Comparison of ENCODE assay signal across 9 cellular contexts in genomic region chr1:246566808-246567154, GRCh38. TPM values are rescaled to one million over a fixed set of nuclear protein-coding genes. Genes with fewer than 3 reads are reported as not detected.
A peak's percentile ranks its signal among the peaks of the same experiment; 100 is the strongest.
DNase-seq lines count a peak whose midpoint lies in the region; ATAC-seq, FAIRE-seq and TF ChIP-seq lines count a peak whose summit lies in the region.
"Had no signal": no experiment of that assay in that cellular context is flagged by ENCODE, and none has a peak within 500 bp of the region (broad histone marks: within the 10 kb centered on the region; RNA-seq: fewer than 3 reads in every experiment).

No MANE protein-coding gene starts in this region.

- H2AFZ ChIP-seq in Karpas-422 (ENCODE audit: low read length) (peak overlapping the region; percentile 76), K562 (ENCODE audit: low read depth, low read length) (peak overlapping the region; percentile 80), keratinocyte (ENCODE audit: control insufficient read depth, low read length) (peak overlapping the region; percentile 80)

- POLR2A ChIA-PET in K562 (lab: Yijun Ruan, JAX), result interaction anchor here (0.6 to 3.8 kb wide), 5 partner anchors 9 to 157 kb away, joined by 4 to 26 read pairs (median 9); partner anchors contain the start of gene SCCPDH

- peaks cover 54% of the 10 kb centered on the region for H3K36me3 Mint-ChIP-seq in stimulated activated effector memory CD8-positive, alpha-beta T cell treated with anti-CD3 and anti-CD28 coated beads, Interleukin-12 subunit alpha, Interleukin-12 subunit beta, amount 100 ng/mL, for 72 hours

- H3K9me3 Mint-ChIP-seq in stimulated activated effector memory CD8-positive, alpha-beta T cell treated with anti-CD3 and anti-CD28 coated beads, Interleukin-12 subunit alpha, Interleukin-12 subunit beta, amount 100 ng/mL, for 72 hours, result no peaks in the 10 kb centered on the region

- ATAC-seq in GM21576 (IDR thresholded peaks at IDR 0.05; ENCODE audit: unreplicated experiment), result peak; percentile 18
- ATAC-seq in K562, result peak; percentile 59
- peak; percentile 20 for ATAC-seq in stimulated activated effector memory CD8-positive, alpha-beta T cell treated with anti-CD3 and anti-CD28 coated beads, Interleukin-12 subunit alpha, Interleukin-12 subunit beta, amount 100 ng/mL, for 72 hours

- H3K36me3 ChIP-seq in Karpas-422 (ENCODE audit: insufficient read depth, low read length) (peaks cover 9% of the 10 kb centered on the region), K562 (ENCODE audit: control insufficient read depth, insufficient read depth, low read length) (peaks cover 29% of the 10 kb centered on the region), keratinocyte (ENCODE audit: control insufficient read depth in 2 of 2, extremely low read depth in 1 of 2, insufficient read depth in 2 of 2, low read length in 2 of 2) (peaks cover 0 to 3% of the 10 kb centered on the region in 2 experiments)

- H3K4me2 ChIP-seq in Karpas-422 (ENCODE audit: low read depth, low read length, poor library complexity, severe bottlenecking), result peak overlapping the region; percentile 77
- H3K4me2 ChIP-seq in K562 (ENCODE audit: insufficient read depth, low read length), result peak overlapping the region; percentile 89
- H3K4me2 ChIP-seq in keratinocyte (ENCODE audit: control insufficient read depth, extremely low read depth, insufficient read depth, low read depth, low read length), result peak overlapping the region; percentile 67

- WGBS in K562 (ENCODE audit: insufficient coverage, low coverage, missing lambda C conversion rate), result under 1% methylated on average over 13 of the region's 16 CpGs

- H3K4me3 Mint-ChIP-seq in stimulated activated effector memory CD8-positive, alpha-beta T cell treated with anti-CD3 and anti-CD28 coated beads, Interleukin-12 subunit alpha, Interleukin-12 subunit beta, amount 100 ng/mL, for 72 hours, result peak overlapping the region; percentile 91

- H3K4me1 Mint-ChIP-seq in stimulated activated effector memory CD8-positive, alpha-beta T cell treated with anti-CD3 and anti-CD28 coated beads, Interleukin-12 subunit alpha, Interleukin-12 subunit beta, amount 100 ng/mL, for 72 hours, result peaks cover 39% of the 10 kb centered on the region

- peak; percentile 66 for DNase-seq in NCI-H1436 (lab: John Stamatoyannopoulos, UW)
- no peak for DNase-seq in NCI-H1436 treated with DMSO at 0.1 percent for 48 hours (lab: John Stamatoyannopoulos, UW)
- DNase-seq in Karpas-422, result no peak
- DNase-seq in K562 (ENCODE audit: extremely low read depth in 1 of 4, low spot score in 3 of 4), result peak in 2 of 4 experiments; percentile 83 to 85
- DNase-seq in keratinocyte (ENCODE audit: low read depth, low spot score), result no peak
- no peak for DNase-seq in stimulated activated effector memory CD8-positive, alpha-beta T cell treated with anti-CD3 and anti-CD28 coated beads, Interleukin-12 subunit alpha, Interleukin-12 subunit beta, amount 100 ng/mL, for 72 hours (ENCODE audit: low spot score in 2 of 2)
- DNase-seq in HuH-7.5 (ENCODE audit: low spot score), result no peak

- in situ Hi-C loops in K562 (cut with MboI), result no loop called here

- H3K9ac ChIP-seq in Karpas-422 (ENCODE audit: low read length) (peak overlapping the region; percentile 79), K562 (ENCODE audit: insufficient read depth in 1 of 2, low read depth in 2 of 2, low read length in 2 of 2) (peak overlapping the region; percentile 76 to 98), keratinocyte (ENCODE audit: control insufficient read depth, extremely low read depth, insufficient read depth, low read length) (peak overlapping the region; percentile 94)

- intact Hi-C loops in K562 (cut with micrococcal nuclease), result loop anchor here (2.0 to 10.0 kb wide), 5 partner anchors 16 to 368 kb away; partner anchors contain the start of gene AHCTF1

- H3K9me1 ChIP-seq in K562 (ENCODE audit: control insufficient read depth, insufficient read depth, low read length) (no peaks in the 10 kb centered on the region), keratinocyte (ENCODE audit: control insufficient read depth, extremely low read depth, insufficient read depth, low read length) (no peaks in the 10 kb centered on the region)

- TF ChIP-seq CTCF in K562 (IDR thresholded peaks at IDR 0.05 in 2 of 3, conservative IDR thresholded peaks at IDR 0.05 in 1 of 3; ENCODE audit: insufficient read depth in 2 of 3, low read depth in 1 of 3, low read length in 3 of 3), result peak in 1 of 3 experiments; percentile 26; a peak in 2 of 6 replicates
- no peak for TF ChIP-seq CTCF in keratinocyte (optimal IDR thresholded peaks at IDR 0.05 in 1 of 3, IDR thresholded peaks at IDR 0.05 in 1 of 3, conservative IDR thresholded peaks at IDR 0.05 in 1 of 3; ENCODE audit: extremely low read depth in 1 of 3, insufficient read depth in 2 of 3, low read length in 3 of 3)

- H3K9me3 ChIP-seq in Karpas-422 (ENCODE audit: low read length) (no peaks in the 10 kb centered on the region), K562 (replicated peaks; ENCODE audit: control insufficient read depth, insufficient read depth, low read depth, low read length) (no peaks in the 10 kb centered on the region), keratinocyte (ENCODE audit: control insufficient read depth, low read depth, low read length) (no peaks in the 10 kb centered on the region)

- CTCF ChIA-PET in K562 (lab: Yijun Ruan, JAX; ENCODE audit: low intra/inter-chr PET ratio), result no interaction called here

- H3K4me1 ChIP-seq in Karpas-422 (ENCODE audit: low read length) (peaks cover 59% of the 10 kb centered on the region), K562 (replicated peaks in 1 of 2; ENCODE audit: control insufficient read depth in 2 of 2, insufficient read depth in 2 of 2, low read length in 2 of 2) (peaks cover 10 to 21% of the 10 kb centered on the region in 2 experiments), keratinocyte (ENCODE audit: control insufficient read depth, extremely low read depth, insufficient read depth, low read length) (peaks cover 15% of the 10 kb centered on the region)

- H3K79me2 ChIP-seq in Karpas-422 (ENCODE audit: low read length), result peaks cover 91% of the 10 kb centered on the region
- peaks cover 94% of the 10 kb centered on the region for H3K79me2 ChIP-seq in K562 (ENCODE audit: control insufficient read depth, insufficient read depth, low read length)
- peaks cover 72% of the 10 kb centered on the region for H3K79me2 ChIP-seq in keratinocyte (ENCODE audit: control insufficient read depth, insufficient read depth, low read length)

- dilution Hi-C loops in keratinocyte (cut with MboI; ENCODE audit: extremely low pct_ligation_motif_present, low sequenced_read_pairs), result no loop called here

- peak overlapping the region; percentile 78 for H3K27ac ChIP-seq in Karpas-422 (ENCODE audit: low read length)
- peak overlapping the region; percentile 85 for H3K27ac ChIP-seq in K562 (ENCODE audit: extremely low read depth, low read depth, low read length)
- H3K27ac ChIP-seq in keratinocyte (ENCODE audit: control insufficient read depth, insufficient read depth, low read length), result peak overlapping the region; percentile 92

- no TSS peak for BruUV-seq in K562 (replicated peaks; lab: Mats Ljungman, UMichigan)

- H4K20me1 ChIP-seq in Karpas-422 (ENCODE audit: insufficient read depth, low read depth, low read length) (no peaks in the 10 kb centered on the region), K562 (replicated peaks; ENCODE audit: control insufficient read depth, insufficient read depth, low read length) (no peaks in the 10 kb centered on the region; the same call in 1 of the 2 replicates), keratinocyte (ENCODE audit: control insufficient read depth, extremely low read depth, insufficient read depth, low read length) (no peaks in the 10 kb centered on the region)

- H3K27me3 ChIP-seq in Karpas-422 (ENCODE audit: low read length) (no peaks in the 10 kb centered on the region), K562 (ENCODE audit: control insufficient read depth in 2 of 2, insufficient read depth in 2 of 2, low read length in 2 of 2) (no peaks in the 10 kb centered on the region), keratinocyte (ENCODE audit: control insufficient read depth, extremely low read depth, insufficient read depth, low read length) (no peaks in the 10 kb centered on the region)

- TF ChIP-seq RAD21 in K562 (CRISPR knock-in tag; conservative IDR thresholded peaks at IDR 0.05 in 1 of 2, IDR thresholded peaks at IDR 0.05 in 1 of 2), result no peak

- TF ChIP-seq EP300 in K562 (IDR thresholded peaks at IDR 0.05; ENCODE audit: low read length), result no peak

- TF ChIP-seq POLR2A in K562 (conservative IDR thresholded peaks at IDR 0.05), result peak; percentile 28

- FAIRE-seq in K562 (lab: Jason Lieb, UNC) (no peak), keratinocyte (lab: Jason Lieb, UNC) (no peak)
- FAIRE-seq: colon had no signal

- H3K9me2 ChIP-seq in Karpas-422 (replicated peaks; ENCODE audit: insufficient read depth, low read length), result no peaks in the 10 kb centered on the region

- peak overlapping the region; percentile 100 for H3K4me3 ChIP-seq in Karpas-422 (ENCODE audit: low read length)
- H3K4me3 ChIP-seq in K562, result peak overlapping the region; percentile 85
- peak overlapping the region; percentile 97 to 99 (median 99) for H3K4me3 ChIP-seq in keratinocyte (ENCODE audit: control insufficient read depth in 2 of 3, extremely low read depth in 1 of 3, insufficient read depth in 2 of 3, low read depth in 1 of 3, low read length in 3 of 3)

- H3K27ac Mint-ChIP-seq in stimulated activated effector memory CD8-positive, alpha-beta T cell treated with anti-CD3 and anti-CD28 coated beads, Interleukin-12 subunit alpha, Interleukin-12 subunit beta, amount 100 ng/mL, for 72 hours, result peak overlapping the region; percentile 95

RNA-seq across cellular contexts. Expression of gene CNST, which starts 0.5 kb away (rescaled TPM):
- 25.3 and 29.7 TPM in 2 replicates for total RNA-seq in Karpas-422 (2014; rRNA removed; shearing (Covaris generic); ENCODE audit: low replicate concordance)
- 251 and 301 TPM in 2 replicates for total RNA-seq in K562 (2011; cell fraction: chromatin; rRNA removed; ENCODE audit: low replicate concordance)
- 61.0 and 78.0 TPM in 2 replicates for total RNA-seq in K562 (2011; cell fraction: nucleolus; rRNA removed)
- total RNA-seq in K562 (2011; cell fraction: nucleoplasm; rRNA removed), result 82.1 and 87.6 TPM in 2 replicates
- 23.9 and 25.2 TPM in 2 replicates for total RNA-seq in K562 (2014; rRNA removed)
- total RNA-seq in K562 (2014; rRNA removed; fragmentation: Illumina TruSeq; extraction: Trizol), result 39.1 and 46.1 TPM in 2 replicates
- total RNA-seq in K562 (2015; rRNA removed; fragmentation: Illumina TruSeq; extraction: Trizol), result 29.9 and 31.1 TPM in 2 replicates
- total RNA-seq in K562 (2021), result 45.5 and 55.3 TPM in 2 replicates
- 41.4 and 43.9 TPM in 2 replicates for polyA plus RNA-seq in K562 (2011; rRNA removed)
- 11.5 and 23.2 TPM in 2 replicates for polyA plus RNA-seq in K562 (2011; cell fraction: cytosol; rRNA removed)
- 37.1 and 53.3 TPM in 2 replicates for polyA plus RNA-seq in K562 (2011; cell fraction: nucleus; rRNA removed)
- 16.1 and 19.6 TPM in 2 replicates for polyA plus RNA-seq in K562 (2012)
- polyA plus RNA-seq in K562 (2014; fragmentation: Illumina TruSeq; extraction: Trizol), result 30.1 and 30.8 TPM in 2 replicates
- 10 to 100 TPM; 17.0 to 22.9 TPM for polyA plus RNA-seq in K562 (2014; fragmentation: Nextera tagmentation; extraction: Ambion mirVana)
- 20.6 and 23.3 TPM in 2 replicates for polyA plus RNA-seq in K562 (2014; rRNA removed)
- polyA minus RNA-seq in K562 (2011; rRNA and poly(A)+ RNA removed), result 210 and 261 TPM in 2 replicates
- polyA minus RNA-seq in K562 (2011; cell fraction: cytosol; rRNA and poly(A)+ RNA removed), result 25.3 and 33.2 TPM in 2 replicates
- polyA minus RNA-seq in K562 (2011; cell fraction: nucleus; rRNA and poly(A)+ RNA removed), result 50.6 and 123 TPM in 2 replicates
- polyA plus RNA-seq in keratinocyte, result 6.7 to 9.8 TPM (median 7.1 TPM) in 3 replicates
- 15.8 TPM for polyA plus RNA-seq in keratinocyte (2011; ENCODE audit: low read depth)
- 4.1 and 7.5 TPM in 2 replicates for polyA plus RNA-seq in keratinocyte (2011; cell fraction: cytosol; rRNA removed)
- 9.9 and 11.4 TPM in 2 replicates for polyA plus RNA-seq in keratinocyte (2011; cell fraction: nucleus; rRNA removed)
- polyA plus RNA-seq in keratinocyte (2012; ENCODE audit: low replicate concordance), result 6.9 and 11.3 TPM in 2 replicates
- 3.5 to 30.1 TPM (median 13.8 TPM) in 3 replicates for polyA minus RNA-seq in keratinocyte
- polyA minus RNA-seq in keratinocyte (2011; cell fraction: cytosol; rRNA and poly(A)+ RNA removed), result 8.2 TPM
- 8.8 and 17.3 TPM in 2 replicates for polyA minus RNA-seq in keratinocyte (2011; cell fraction: nucleus; rRNA and poly(A)+ RNA removed)

RNA-seq across cellular contexts. Expression of gene TFB2M, which starts 0.7 kb away (rescaled TPM):
- 20.5 and 27.7 TPM in 2 replicates for total RNA-seq in Karpas-422 (2014; rRNA removed; shearing (Covaris generic); ENCODE audit: low replicate concordance)
- 23.8 and 25.2 TPM in 2 replicates for total RNA-seq in K562 (2011; cell fraction: chromatin; rRNA removed; ENCODE audit: low replicate concordance)
- total RNA-seq in K562 (2011; cell fraction: nucleolus; rRNA removed), result 22.5 TPM in 2 replicates
- total RNA-seq in K562 (2011; cell fraction: nucleoplasm; rRNA removed), result 17.8 and 18.7 TPM in 2 replicates
- total RNA-seq in K562 (2014; rRNA removed) (51.1 and 55.1 TPM in 2 replicates), K562 (2014; rRNA removed; fragmentation: Illumina TruSeq; extraction: Trizol) (72.3 and 80.2 TPM in 2 replicates), K562 (2015; rRNA removed; fragmentation: Illumina TruSeq; extraction: Trizol) (48.2 and 55.2 TPM in 2 replicates), K562 (2021) (63.0 and 63.6 TPM in 2 replicates)
- polyA plus RNA-seq in K562 (2011; rRNA removed) (50.7 and 70.6 TPM in 2 replicates), K562 (2014; fragmentation: Illumina TruSeq; extraction: Trizol) (63.5 and 65.0 TPM in 2 replicates), K562 (2014; fragmentation: Nextera tagmentation; extraction: Ambion mirVana) (100 to 1,000 TPM; 141 to 162 TPM), K562 (2014; rRNA removed) (77.7 and 78.1 TPM in 2 replicates), keratinocyte (13.4 to 28.6 TPM (median 17.7 TPM) in 3 replicates)
- polyA plus RNA-seq in K562 (2011; cell fraction: cytosol; rRNA removed), result 19.8 and 24.0 TPM in 2 replicates
- polyA plus RNA-seq in K562 (2011; cell fraction: nucleus; rRNA removed), result 13.3 and 16.0 TPM in 2 replicates
- 27.6 and 52.8 TPM in 2 replicates for polyA plus RNA-seq in K562 (2012)
- 27.1 and 29.2 TPM in 2 replicates for polyA minus RNA-seq in K562 (2011; rRNA and poly(A)+ RNA removed)
- polyA minus RNA-seq in K562 (2011; cell fraction: cytosol; rRNA and poly(A)+ RNA removed), result 14.7 and 15.6 TPM in 2 replicates
- polyA minus RNA-seq in K562 (2011; cell fraction: nucleus; rRNA and poly(A)+ RNA removed), result 14.9 and 19.1 TPM in 2 replicates
- polyA plus RNA-seq in keratinocyte (2011; ENCODE audit: low read depth), result 13.4 TPM
- 13.2 and 20.7 TPM in 2 replicates for polyA plus RNA-seq in keratinocyte (2011; cell fraction: cytosol; rRNA removed)
- 14.1 and 23.2 TPM in 2 replicates for polyA plus RNA-seq in keratinocyte (2011; cell fraction: nucleus; rRNA removed)
- polyA plus RNA-seq in keratinocyte (2012; ENCODE audit: low replicate concordance), result 16.2 and 17.1 TPM in 2 replicates
- 2.8 to 7.5 TPM (median 3.0 TPM) in 3 replicates for polyA minus RNA-seq in keratinocyte
- 6.3 TPM for polyA minus RNA-seq in keratinocyte (2011; cell fraction: cytosol; rRNA and poly(A)+ RNA removed)
- 6.2 and 9.8 TPM in 2 replicates for polyA minus RNA-seq in keratinocyte (2011; cell fraction: nucleus; rRNA and poly(A)+ RNA removed)

RNA-seq across cellular contexts. Expression of gene SMYD3, which starts 59.7 kb away (rescaled TPM):
- total RNA-seq in Karpas-422 (2014; rRNA removed; shearing (Covaris generic); ENCODE audit: low replicate concordance), result 67.1 and 88.8 TPM in 2 replicates
- 532 and 587 TPM in 2 replicates for total RNA-seq in K562 (2011; cell fraction: chromatin; rRNA removed; ENCODE audit: low replicate concordance)
- total RNA-seq in K562 (2011; cell fraction: nucleolus; rRNA removed), result 218 and 259 TPM in 2 replicates
- total RNA-seq in K562 (2011; cell fraction: nucleoplasm; rRNA removed), result 355 and 441 TPM in 2 replicates
- total RNA-seq in K562 (2014; rRNA removed) (123 and 128 TPM in 2 replicates), K562 (2014; rRNA removed; fragmentation: Illumina TruSeq; extraction: Trizol) (197 and 206 TPM in 2 replicates), K562 (2015; rRNA removed; fragmentation: Illumina TruSeq; extraction: Trizol) (195 and 199 TPM in 2 replicates), K562 (2021) (148 and 149 TPM in 2 replicates)
- polyA plus RNA-seq in K562 (2011; rRNA removed) (336 and 486 TPM in 2 replicates), K562 (2014; fragmentation: Illumina TruSeq; extraction: Trizol) (140 and 154 TPM in 2 replicates), K562 (2014; fragmentation: Nextera tagmentation; extraction: Ambion mirVana) (100 to 1,000 TPM; 361 to 440 TPM), K562 (2014; rRNA removed) (183 and 202 TPM in 2 replicates), keratinocyte (23.0 to 31.0 TPM (median 29.3 TPM) in 3 replicates)
- 159 and 451 TPM in 2 replicates for polyA plus RNA-seq in K562 (2011; cell fraction: cytosol; rRNA removed)
- 113 and 244 TPM in 2 replicates for polyA plus RNA-seq in K562 (2011; cell fraction: nucleus; rRNA removed)
- polyA plus RNA-seq in K562 (2012), result 304 and 317 TPM in 2 replicates
- polyA minus RNA-seq in K562 (2011; rRNA and poly(A)+ RNA removed), result 267 and 478 TPM in 2 replicates
- 63.6 and 112 TPM in 2 replicates for polyA minus RNA-seq in K562 (2011; cell fraction: cytosol; rRNA and poly(A)+ RNA removed)
- polyA minus RNA-seq in K562 (2011; cell fraction: nucleus; rRNA and poly(A)+ RNA removed), result 215 and 411 TPM in 2 replicates
- 5.9 TPM for polyA plus RNA-seq in keratinocyte (2011; ENCODE audit: low read depth)
- polyA plus RNA-seq in keratinocyte (2011; cell fraction: cytosol; rRNA removed), result 28.0 and 34.2 TPM in 2 replicates
- polyA plus RNA-seq in keratinocyte (2011; cell fraction: nucleus; rRNA removed), result 24.3 and 25.0 TPM in 2 replicates
- polyA plus RNA-seq in keratinocyte (2012; ENCODE audit: low replicate concordance), result 8.3 and 24.1 TPM in 2 replicates
- 25.7 to 41.8 TPM (median 40.2 TPM) in 3 replicates for polyA minus RNA-seq in keratinocyte
- polyA minus RNA-seq in keratinocyte (2011; cell fraction: cytosol; rRNA and poly(A)+ RNA removed), result 34.9 TPM
- 27.6 and 57.4 TPM in 2 replicates for polyA minus RNA-seq in keratinocyte (2011; cell fraction: nucleus; rRNA and poly(A)+ RNA removed)
